In genomic region chr1:109910123-109910962, GRCh38 we compare ENCODE assay signal across 8 cellular contexts. TPM values are rescaled to one million over a fixed set of nuclear protein-coding genes. Genes with fewer than 3 reads are reported as not detected.
DNase-seq lines count a peak whose midpoint lies in the region; ATAC-seq and TF ChIP-seq lines count a peak whose summit lies in the region.

Gene CSF1 (plus strand): TSS chr1:109910849. CDS start chr1:109911024, 175 bp downstream.

- H3K9me2 ChIP-seq in GM23338 (ENCODE audit: insufficient read depth) = no peaks in the 10 kb centered on the region
- H3K9me2 ChIP-seq in neural cell (ENCODE audit: insufficient read depth, low read length) = no peaks in the 10 kb centered on the region

- peaks cover 23% of the 10 kb centered on the region for H3K4me1 ChIP-seq in GM23338 (ENCODE audit: insufficient read depth)
- peaks cover 7% of the 10 kb centered on the region; the same call in 1 of the 2 replicates for H3K4me1 ChIP-seq in SJCRH30
- H3K4me1 ChIP-seq in foreskin keratinocyte = peaks cover 6% of the 10 kb centered on the region
- H3K4me1 ChIP-seq in stomach smooth muscle (ENCODE audit: control insufficient read depth, insufficient read depth, low read length) = peaks cover 52% of the 10 kb centered on the region

- H3K9me3 Mint-ChIP-seq in GM23338 = no peaks in the 10 kb centered on the region

- ATAC-seq in GM23338 (peak; percentile 75), foreskin keratinocyte (peak; percentile 64), GM19035 (IDR thresholded peaks at IDR 0.05; ENCODE audit: unreplicated experiment) (no peak)

- H3K4me3 ChIP-seq in GM23338 (peak within 1 kb of the TSS; percentile 72), SJCRH30 (peak within 1 kb of the TSS; percentile 59), neural cell (ENCODE audit: low read length) (peak within 1 kb of the TSS; percentile 59), stomach smooth muscle (ENCODE audit: low read length in 2 of 2) (peak within 1 kb of the TSS; percentile 87 to 98)

- H3K9ac ChIP-seq in neural cell (ENCODE audit: low read length) (peak within 1 kb of the TSS; percentile 16), stomach smooth muscle (ENCODE audit: low read length in 2 of 2) (peak within 1 kb of the TSS; percentile 81 to 90)

- no peaks in the 10 kb centered on the region for H3K36me3 Mint-ChIP-seq in GM23338 (ENCODE audit: low read depth)

- H3K4me1 Mint-ChIP-seq in GM23338 = peaks cover 38% of the 10 kb centered on the region

- H3K9me3 ChIP-seq in SJCRH30 (replicated peaks) = no peaks in the 10 kb centered on the region
- no peaks in the 10 kb centered on the region for H3K9me3 ChIP-seq in neural cell (ENCODE audit: low read length)
- no peaks in the 10 kb centered on the region for H3K9me3 ChIP-seq in stomach smooth muscle (ENCODE audit: control insufficient read depth in 2 of 2, low read length in 2 of 2)

- peak within 1 kb of the TSS; percentile 82 for H3K4me3 Mint-ChIP-seq in GM23338

- TF ChIP-seq CTCF in GM23338 (conservative IDR thresholded peaks at IDR 0.05; ENCODE audit: low read depth in 2 of 2) = no peak
- no peak for TF ChIP-seq CTCF in foreskin keratinocyte (conservative IDR thresholded peaks at IDR 0.05)
- no peak for TF ChIP-seq CTCF in neural cell (IDR thresholded peaks at IDR 0.05; ENCODE audit: poor library complexity, severe bottlenecking)

- peak; percentile 85 for DNase-seq in AG20443 (ENCODE audit: low spot score)
- peak; percentile 68 for DNase-seq in GM23338 (ENCODE audit: low spot score)
- peak; percentile 50 to 59 for DNase-seq in SJCRH30
- DNase-seq in activated naive CD4-positive, alpha-beta T cell treated with Interleukin-2 at 50 U/mL for 16 hours = peak; percentile 71
- peak in 1 of 2 donors; percentile 35 for DNase-seq in foreskin keratinocyte

- peak within 1 kb of the TSS; percentile 100 for H2AFZ ChIP-seq in GM23338
- no peak within 1 kb of the TSS for H2AFZ ChIP-seq in neural cell (ENCODE audit: low read depth, low read length)

- H4K20me1 ChIP-seq in GM23338 (replicated peaks; ENCODE audit: insufficient read depth) (no peaks in the 10 kb centered on the region), neural cell (ENCODE audit: insufficient read depth) (no peaks in the 10 kb centered on the region)

- H3K79me2 ChIP-seq in GM23338 (replicated peaks; ENCODE audit: insufficient read depth) (no peaks in the 10 kb centered on the region), neural cell (replicated peaks; ENCODE audit: insufficient read depth, low read length) (no peaks in the 10 kb centered on the region)

- H3K36me3 ChIP-seq in GM23338 (ENCODE audit: insufficient read depth) = no peaks in the 10 kb centered on the region
- no peaks in the 10 kb centered on the region for H3K36me3 ChIP-seq in SJCRH30
- no peaks in the 10 kb centered on the region for H3K36me3 ChIP-seq in neural cell (ENCODE audit: insufficient read depth, low read length)
- H3K36me3 ChIP-seq in stomach smooth muscle (ENCODE audit: control insufficient read depth in 2 of 2, insufficient read depth in 2 of 2, low read length in 2 of 2) = peaks cover under 1 to 1% of the 10 kb centered on the region in 2 donors

- H3F3A ChIP-seq in GM23338 (replicated peaks; ENCODE audit: low read depth) (0 out of 2 replicates have a peak, but pooled peaks cover 3% of the 10 kb centered on the region), neural cell (ENCODE audit: insufficient read depth, low read length, poor library complexity, severe bottlenecking) (no peaks in the 10 kb centered on the region)

- TF ChIP-seq EP300 in neural cell (conservative IDR thresholded peaks at IDR 0.05; ENCODE audit: poor library complexity, severe bottlenecking) = no peak

- H3K27ac ChIP-seq in GM23338 (ENCODE audit: low read depth) = no peak within 1 kb of the TSS
- H3K27ac ChIP-seq in SJCRH30 = no peak within 1 kb of the TSS
- H3K27ac ChIP-seq in foreskin keratinocyte = no peak within 1 kb of the TSS
- no peak within 1 kb of the TSS for H3K27ac ChIP-seq in neural cell (ENCODE audit: low read length)
- peak within 1 kb of the TSS; percentile 76 for H3K27ac ChIP-seq in stomach smooth muscle (ENCODE audit: low read length)

- peaks cover 47% of the 10 kb centered on the region for H3K27me3 Mint-ChIP-seq in GM23338 (ENCODE audit: insufficient read depth, low read depth, poor library complexity)

- H3K4me2 ChIP-seq in GM23338 (peak within 1 kb of the TSS; percentile 93), neural cell (ENCODE audit: low read length) (no peak within 1 kb of the TSS)

- H3K27me3 ChIP-seq in GM23338 (ENCODE audit: insufficient read depth) (peaks cover 61% of the 10 kb centered on the region), SJCRH30 (peaks cover 24% of the 10 kb centered on the region), foreskin keratinocyte (peaks cover 58% of the 10 kb centered on the region), neural cell (ENCODE audit: insufficient read depth, low read depth, low read length) (peaks cover 31% of the 10 kb centered on the region), stomach smooth muscle (ENCODE audit: control insufficient read depth in 1 of 2, insufficient read depth in 2 of 2, low read length in 2 of 2) (no peaks in the 10 kb centered on the region)

- no peak within 1 kb of the TSS; the same call in 1 of the 2 replicates for H3K27ac Mint-ChIP-seq in GM23338

- TF ChIP-seq RAD21 in neural cell (conservative IDR thresholded peaks at IDR 0.05) = no peak

TF ChIP-seq in GM23338, 12 proteins besides CTCF, POLR2A, EP300 and RAD21:
- TF ChIP-seq POLR2AphosphoS5 (IDR thresholded peaks at IDR 0.05; ENCODE audit: low read depth) (0 out of 2 replicates have a peak, but pooled peaks have one; percentile 28), NANOG (IDR thresholded peaks at IDR 0.05; ENCODE audit: borderline replicate concordance) (no peak), ETS1 (IDR thresholded peaks at IDR 0.05) (no peak), EZH2 (IDR thresholded peaks at IDR 0.05; ENCODE audit: low read depth, unreplicated experiment) (peak; percentile 56)

TF ChIP-seq in neural cell, 6 proteins besides CTCF, POLR2A, EP300 and RAD21:
- TF ChIP-seq MXI1 (conservative IDR thresholded peaks at IDR 0.05; ENCODE audit: poor library complexity, severe bottlenecking) (no peak), REST (IDR thresholded peaks at IDR 0.05; ENCODE audit: borderline replicate concordance) (no peak), TAF1 (IDR thresholded peaks at IDR 0.05; ENCODE audit: low read depth) (no peak), SMC3 (conservative IDR thresholded peaks at IDR 0.05; ENCODE audit: poor library complexity) (no peak), EZH2 (IDR thresholded peaks at IDR 0.05; ENCODE audit: borderline replicate concordance, insufficient read depth, low read length, poor library complexity, severe bottlenecking) (no peak), POLR2AphosphoS5 (IDR thresholded peaks at IDR 0.05) (no peak)

RNA-seq across cellular contexts. Expression of gene CSF1, which starts in this region (rescaled TPM):
- total RNA-seq in GM23338 (2014; rRNA removed; shearing (Covaris generic)) = 3.5 and 6.3 TPM in 2 replicates
- polyA plus RNA-seq in GM23338 (2016; fragmentation: Nextera tagmentation; extraction: Ambion mirVana) (1.1 and 1.4 TPM in 2 replicates), foreskin keratinocyte (1.2 TPM in 2 replicates), neural cell (0.08 and 0.30 TPM in 2 replicates)
- 0.58 and 0.77 TPM in 2 replicates for total RNA-seq in SJCRH30 (2014; rRNA removed; shearing (Covaris generic))
- 1.8 and 1.9 TPM in 2 replicates for total RNA-seq in foreskin keratinocyte
- not detected in 2 replicates for polyA minus RNA-seq in neural cell

Comparison
In these comparisons a context has a peak if more than half of its experiments do, and no peak if none do; other contexts are left out.
1. Peak in DNase-seq and H3K4me3 ChIP-seq in SJCRH30; RNA of the gene not detected or under 1 TPM.